In the genomic region with DNA sequence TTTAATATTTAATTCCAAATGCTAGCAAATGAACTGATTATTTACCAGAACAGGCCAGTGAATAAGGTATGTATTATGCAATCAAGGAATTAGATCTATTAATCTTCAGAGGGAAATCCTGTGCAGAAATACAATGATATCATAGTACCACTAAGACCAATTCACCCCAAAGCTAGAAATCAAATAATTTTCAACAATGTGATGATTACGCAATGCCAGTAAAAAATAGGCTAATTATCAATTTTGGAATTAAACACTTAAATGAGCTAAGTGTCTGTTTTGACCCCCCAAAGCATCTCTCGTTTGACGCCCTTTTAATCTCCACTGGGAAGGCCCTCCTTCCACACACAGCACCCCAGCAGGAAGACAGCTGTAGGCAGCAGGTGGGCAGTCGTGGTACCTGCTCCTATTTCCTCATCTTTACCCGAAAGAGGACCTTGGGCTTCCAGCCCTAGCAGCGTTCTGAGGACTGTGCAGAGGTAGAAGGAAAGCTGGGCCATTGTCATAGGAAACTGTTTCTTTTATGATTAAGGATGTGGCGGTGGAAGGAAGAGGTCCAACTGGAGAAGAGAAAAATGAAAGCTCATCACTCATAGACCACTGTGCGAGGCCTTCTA, we compare ENCODE assay signal across 1 cellular context.
TF ChIP-seq lines count a peak whose summit lies in the region.

No MANE protein-coding gene starts in this region.

TF ChIP-seq in IMR-90, 13 proteins besides CTCF, POLR2A, EP300 and RAD21:
- no peak for TF ChIP-seq FOS (IDR thresholded peaks at IDR 0.05; ENCODE audit: low read depth, low read length)
- TF ChIP-seq CEBPB (IDR thresholded peaks at IDR 0.05; ENCODE audit: low read depth, low read length): peak; percentile 93
